8 cellular contexts compared by ENCODE assay signal in the genomic region with DNA sequence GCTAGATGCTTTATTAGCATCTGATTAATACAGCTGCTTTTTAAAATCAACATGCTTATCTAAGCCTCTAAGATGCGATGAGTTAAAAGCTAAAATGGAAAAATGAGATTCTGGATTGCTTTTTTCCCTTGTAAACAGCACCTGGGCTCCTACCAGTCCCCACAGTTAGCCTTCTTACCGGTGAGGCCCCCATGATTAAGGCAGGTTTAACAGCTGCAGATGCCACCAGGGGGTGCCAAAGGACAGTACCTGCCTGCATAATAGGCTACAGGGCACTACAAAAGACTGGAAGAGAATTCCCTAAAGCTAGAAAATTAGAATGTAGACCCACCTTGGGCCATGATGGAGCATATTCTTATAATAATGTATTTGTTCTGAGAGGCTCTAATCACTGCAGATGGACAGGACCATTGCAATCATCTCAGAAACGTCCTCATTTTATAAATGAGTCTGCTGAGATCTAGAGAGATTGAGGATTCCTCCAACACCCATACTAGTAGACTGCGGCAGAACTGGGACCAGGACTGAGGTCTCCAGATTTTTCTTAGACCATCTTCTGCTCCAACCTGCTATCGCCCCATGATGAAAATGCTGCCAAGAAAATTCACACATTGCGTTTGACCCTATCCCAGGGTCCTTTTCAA.
DNase-seq lines count a peak whose midpoint lies in the region; ATAC-seq, FAIRE-seq and TF ChIP-seq lines count a peak whose summit lies in the region.

No MANE protein-coding gene starts in this region.

- no peak overlapping the region for H3K4me3 Mint-ChIP-seq in activated B cell treated with CpG ODN at 0.5 μM for 24 hours

- no peaks in the 10 kb centered on the region for H3K36me3 ChIP-seq in liver (ENCODE audit: control insufficient read depth in 4 of 4, insufficient read depth in 3 of 4, low read depth in 1 of 4, low read length in 3 of 4)

- no peak overlapping the region for H3K4me3 ChIP-seq in AG04450 (ENCODE audit: low read depth, low read length)
- no peak overlapping the region for H3K4me3 ChIP-seq in liver (ENCODE audit: low read depth in 1 of 3, low read length in 3 of 3)

- 53% methylated on average over 6 of the region's 6 CpGs for WGBS in liver

- H3K27me3 Mint-ChIP-seq in activated B cell treated with CpG ODN at 0.5 μM for 24 hours, result peaks cover 26% of the 10 kb centered on the region

- DNase-seq in AG04450 (ENCODE audit: low read depth, low spot score) (no peak), GM18507 (ENCODE audit: extremely low spot score, insufficient read length, low read depth) (peak; percentile 9), NCI-H2107 treated with DMSO at 0.1 percent for 48 hours (lab: John Stamatoyannopoulos, UW; ENCODE audit: unreplicated experiment) (peak; percentile 39), activated B cell treated with CpG ODN at 0.5 μM for 24 hours (peak; percentile 19), cerebellum (ENCODE audit: low spot score) (peak; percentile 3)
- peak; percentile 1 for DNase-seq in stimulated activated CD8-positive, alpha-beta memory T cell treated with anti-CD3 and anti-CD28 coated beads, Interleukin-12 subunit alpha, Interleukin-12 subunit beta, amount 100 ng/mL, for 4 hours (ENCODE audit: low read depth)

- intact Hi-C loops in activated B cell treated with CpG ODN at 0.5 μM for 24 hours (cut with micrococcal nuclease), result loop anchor here (1.0 to 2.0 kb wide), 6 partner anchors 140 to 962 kb away; no protein-coding TSS in a partner anchor

- TF ChIP-seq RAD21 in liver (IDR thresholded peaks at IDR 0.05), result peak; percentile 85 to 87

- H3K9me3 ChIP-seq in AG04450 (ENCODE audit: control insufficient read depth, insufficient read depth, low read length) (no peaks in the 10 kb centered on the region), liver (ENCODE audit: control insufficient read depth in 4 of 4, low read length in 3 of 4) (no peaks in the 10 kb centered on the region)

- H3K9me3 Mint-ChIP-seq in activated B cell treated with CpG ODN at 0.5 μM for 24 hours, result no peaks in the 10 kb centered on the region

- no peak overlapping the region for H3K27ac Mint-ChIP-seq in activated B cell treated with CpG ODN at 0.5 μM for 24 hours

- peak; percentile 89 for TF ChIP-seq CTCF in AG04450 (IDR thresholded peaks at IDR 0.05; ENCODE audit: low read depth, low read length)
- peak; percentile 56 for TF ChIP-seq CTCF in activated B cell treated with CpG ODN at 0.5 μM for 24 hours (IDR thresholded peaks at IDR 0.05)
- peak; percentile 77 for TF ChIP-seq CTCF in liver (IDR thresholded peaks at IDR 0.05; ENCODE audit: low read depth, low read length, missing input control)

- H3K4me1 ChIP-seq in liver (ENCODE audit: control insufficient read depth in 4 of 4, insufficient read depth in 4 of 4, low read length in 3 of 4), result no peaks in the 10 kb centered on the region

- no peak overlapping the region for H3K9ac ChIP-seq in liver (ENCODE audit: low read depth in 1 of 2, low read length in 2 of 2)

- peak; percentile 70 for FAIRE-seq in GM18507 (lab: Jason Lieb, UNC)

- H3K4me1 Mint-ChIP-seq in activated B cell treated with CpG ODN at 0.5 μM for 24 hours, result no peaks in the 10 kb centered on the region

- ATAC-seq in HG03025 (IDR thresholded peaks at IDR 0.05; ENCODE audit: low FRiP score, unreplicated experiment), result peak; percentile 82
- ATAC-seq in activated B cell treated with CpG ODN at 0.5 μM for 24 hours (ENCODE audit: low read depth), result peak; percentile 69

- H3K27me3 ChIP-seq in AG04450 (ENCODE audit: control insufficient read depth, insufficient read depth, low read length) (no peaks in the 10 kb centered on the region), liver (ENCODE audit: control insufficient read depth in 4 of 4, insufficient read depth in 4 of 4, low read length in 3 of 4) (peaks cover 0 to 9% (median 0%) of the 10 kb centered on the region in 4 donors)

- no peaks in the 10 kb centered on the region for H3K36me3 Mint-ChIP-seq in activated B cell treated with CpG ODN at 0.5 μM for 24 hours (ENCODE audit: low read depth)

- POLR2A ChIA-PET in AG04450 (lab: Yijun Ruan, JAX), result no interaction called here
- POLR2A ChIA-PET in activated B cell treated with CpG ODN at 0.5 μM for 24 hours (lab: Charles Lee), result no interaction called here

- H3K27ac ChIP-seq in AG04450 (ENCODE audit: low read depth, low read length) (no peak overlapping the region), liver (ENCODE audit: low read depth in 1 of 2, low read length in 2 of 2) (no peak overlapping the region)

- CTCF ChIA-PET in AG04450 (lab: Charles Lee), result interaction anchor here (0.6 to 2.9 kb wide), 28 partner anchors 9 to 954 kb away, joined by 3 to 29 read pairs (median 4); no protein-coding TSS in a partner anchor
- CTCF ChIA-PET in activated B cell treated with CpG ODN at 0.5 μM for 24 hours (lab: Charles Lee), result interaction anchor here (0.7 to 1.7 kb wide), 9 partner anchors 9 to 1977 kb away, joined by 3 to 14 read pairs (median 3); no protein-coding TSS in a partner anchor

TF ChIP-seq in liver, 16 proteins besides CTCF, POLR2A, EP300 and RAD21:
- TF ChIP-seq GABPA (IDR thresholded peaks at IDR 0.05 in 1 of 2, conservative IDR thresholded peaks at IDR 0.05 in 1 of 2) (no peak), EGR1 (IDR thresholded peaks at IDR 0.05; ENCODE audit: low read depth in 2 of 2) (no peak), HNF4G (IDR thresholded peaks at IDR 0.05) (no peak), FOXA2 (IDR thresholded peaks at IDR 0.05) (no peak), HNF4A (conservative IDR thresholded peaks at IDR 0.05) (no peak), YY1 (IDR thresholded peaks at IDR 0.05) (no peak), RXRA (IDR thresholded peaks at IDR 0.05) (no peak), JUND (IDR thresholded peaks at IDR 0.05) (no peak), NR2F2 (IDR thresholded peaks at IDR 0.05) (no peak), SP1 (IDR thresholded peaks at IDR 0.05) (no peak), TAF1 (conservative IDR thresholded peaks at IDR 0.05) (no peak), FOXA1 (IDR thresholded peaks at IDR 0.05) (no peak)
- TF ChIP-seq, protein P1, sequence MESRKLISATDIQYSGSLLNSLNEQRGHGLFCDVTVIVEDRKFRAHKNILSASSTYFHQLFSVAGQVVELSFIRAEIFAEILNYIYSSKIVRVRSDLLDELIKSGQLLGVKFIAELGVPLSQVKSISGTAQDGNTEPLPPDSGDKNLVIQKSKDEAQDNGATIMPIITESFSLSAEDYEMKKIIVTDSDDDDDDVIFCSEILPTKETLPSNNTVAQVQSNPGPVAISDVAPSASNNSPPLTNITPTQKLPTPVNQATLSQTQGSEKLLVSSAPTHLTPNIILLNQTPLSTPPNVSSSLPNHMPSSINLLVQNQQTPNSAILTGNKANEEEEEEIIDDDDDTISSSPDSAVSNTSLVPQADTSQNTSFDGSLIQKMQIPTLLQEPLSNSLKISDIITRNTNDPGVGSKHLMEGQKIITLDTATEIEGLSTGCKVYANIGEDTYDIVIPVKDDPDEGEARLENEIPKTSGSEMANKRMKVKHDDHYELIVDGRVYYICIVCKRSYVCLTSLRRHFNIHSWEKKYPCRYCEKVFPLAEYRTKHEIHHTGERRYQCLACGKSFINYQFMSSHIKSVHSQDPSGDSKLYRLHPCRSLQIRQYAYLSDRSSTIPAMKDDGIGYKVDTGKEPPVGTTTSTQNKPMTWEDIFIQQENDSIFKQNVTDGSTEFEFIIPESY (IDR thresholded peaks at IDR 0.05), result no peak
- TF ChIP-seq, protein P2, sequence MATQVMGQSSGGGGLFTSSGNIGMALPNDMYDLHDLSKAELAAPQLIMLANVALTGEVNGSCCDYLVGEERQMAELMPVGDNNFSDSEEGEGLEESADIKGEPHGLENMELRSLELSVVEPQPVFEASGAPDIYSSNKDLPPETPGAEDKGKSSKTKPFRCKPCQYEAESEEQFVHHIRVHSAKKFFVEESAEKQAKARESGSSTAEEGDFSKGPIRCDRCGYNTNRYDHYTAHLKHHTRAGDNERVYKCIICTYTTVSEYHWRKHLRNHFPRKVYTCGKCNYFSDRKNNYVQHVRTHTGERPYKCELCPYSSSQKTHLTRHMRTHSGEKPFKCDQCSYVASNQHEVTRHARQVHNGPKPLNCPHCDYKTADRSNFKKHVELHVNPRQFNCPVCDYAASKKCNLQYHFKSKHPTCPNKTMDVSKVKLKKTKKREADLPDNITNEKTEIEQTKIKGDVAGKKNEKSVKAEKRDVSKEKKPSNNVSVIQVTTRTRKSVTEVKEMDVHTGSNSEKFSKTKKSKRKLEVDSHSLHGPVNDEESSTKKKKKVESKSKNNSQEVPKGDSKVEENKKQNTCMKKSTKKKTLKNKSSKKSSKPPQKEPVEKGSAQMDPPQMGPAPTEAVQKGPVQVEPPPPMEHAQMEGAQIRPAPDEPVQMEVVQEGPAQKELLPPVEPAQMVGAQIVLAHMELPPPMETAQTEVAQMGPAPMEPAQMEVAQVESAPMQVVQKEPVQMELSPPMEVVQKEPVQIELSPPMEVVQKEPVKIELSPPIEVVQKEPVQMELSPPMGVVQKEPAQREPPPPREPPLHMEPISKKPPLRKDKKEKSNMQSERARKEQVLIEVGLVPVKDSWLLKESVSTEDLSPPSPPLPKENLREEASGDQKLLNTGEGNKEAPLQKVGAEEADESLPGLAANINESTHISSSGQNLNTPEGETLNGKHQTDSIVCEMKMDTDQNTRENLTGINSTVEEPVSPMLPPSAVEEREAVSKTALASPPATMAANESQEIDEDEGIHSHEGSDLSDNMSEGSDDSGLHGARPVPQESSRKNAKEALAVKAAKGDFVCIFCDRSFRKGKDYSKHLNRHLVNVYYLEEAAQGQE (IDR thresholded peaks at IDR 0.05), result no peak
- TF ChIP-seq, protein P3, sequence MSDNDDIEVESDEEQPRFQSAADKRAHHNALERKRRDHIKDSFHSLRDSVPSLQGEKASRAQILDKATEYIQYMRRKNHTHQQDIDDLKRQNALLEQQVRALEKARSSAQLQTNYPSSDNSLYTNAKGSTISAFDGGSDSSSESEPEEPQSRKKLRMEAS (IDR thresholded peaks at IDR 0.05), result no peak
- TF ChIP-seq, protein P4, sequence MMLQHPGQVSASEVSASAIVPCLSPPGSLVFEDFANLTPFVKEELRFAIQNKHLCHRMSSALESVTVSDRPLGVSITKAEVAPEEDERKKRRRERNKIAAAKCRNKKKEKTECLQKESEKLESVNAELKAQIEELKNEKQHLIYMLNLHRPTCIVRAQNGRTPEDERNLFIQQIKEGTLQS (IDR thresholded peaks at IDR 0.05), result no peak
